Comparison of ENCODE assay signal across 10 cellular contexts in genomic region chr13:59360108-59360507, GRCh38.
DNase-seq lines count a peak whose midpoint lies in the region; ATAC-seq and TF ChIP-seq lines count a peak whose summit lies in the region.
"Had no signal": no experiment of that assay in that cellular context is flagged by ENCODE, and none has a peak within 500 bp of the region (broad histone marks: within the 10 kb centered on the region; RNA-seq: fewer than 3 reads in every experiment).

No MANE protein-coding gene starts in this region.

- no peak overlapping the region for H3K27ac ChIP-seq in vagina

- H3K4me1 ChIP-seq in vagina = no peaks in the 10 kb centered on the region

- intact Hi-C loops in vagina (cut with DNase I) = no loop called here

- no peaks in the 10 kb centered on the region for H3K9me3 ChIP-seq in vagina
- H3K9me3 ChIP-seq in MG63 = no peaks in the 10 kb centered on the region

- H3K27me3 ChIP-seq in vagina (no peaks in the 10 kb centered on the region), MG63 (no peaks in the 10 kb centered on the region)

- no peaks in the 10 kb centered on the region for H3K9me3 Mint-ChIP-seq in effector memory CD8-positive, alpha-beta T cell
- H3K9me3 Mint-ChIP-seq: IgD-negative memory B cell had no signal

- DNase-seq in AML-193 (lab: John Stamatoyannopoulos, UW) = peak; percentile 78 to 79
- DNase-seq in effector memory CD8-positive, alpha-beta T cell = no peak
- no peak for DNase-seq in SHP77 treated with DMSO at 0.1 percent for 48 hours (lab: John Stamatoyannopoulos, UW)
- no peak for DNase-seq in vagina (ENCODE audit: extremely low spot score in 2 of 2)
- DNase-seq in MG63 = no peak
- DNase-seq: hippocampal formation had no signal

- no peak for TF ChIP-seq CTCF in vagina (IDR thresholded peaks at IDR 0.05)

- no peak overlapping the region for H3K4me3 ChIP-seq in vagina
- H3K4me3 ChIP-seq in MG63 = no peak overlapping the region

- H3K4me1 Mint-ChIP-seq in effector memory CD8-positive, alpha-beta T cell (ENCODE audit: low read depth in 2 of 2) = peaks cover 0 to 3% of the 10 kb centered on the region in 2 donors

- TF ChIP-seq POLR2A in vagina (IDR thresholded peaks at IDR 0.05) = no peak

- peaks cover under 1 to 7% of the 10 kb centered on the region in 2 donors for H3K27me3 Mint-ChIP-seq in effector memory CD8-positive, alpha-beta T cell
- H3K27me3 Mint-ChIP-seq: IgD-negative memory B cell had no signal

- no peak overlapping the region for H3K27ac Mint-ChIP-seq in effector memory CD8-positive, alpha-beta T cell
- H3K27ac Mint-ChIP-seq: IgD-negative memory B cell had no signal

- H3K36me3 ChIP-seq in vagina = no peaks in the 10 kb centered on the region
- no peaks in the 10 kb centered on the region for H3K36me3 ChIP-seq in MG63

- H3K36me3 Mint-ChIP-seq in effector memory CD8-positive, alpha-beta T cell (ENCODE audit: insufficient read depth) = no peaks in the 10 kb centered on the region
- H3K36me3 Mint-ChIP-seq: IgD-negative memory B cell had no signal

- no peak overlapping the region for H3K4me3 Mint-ChIP-seq in effector memory CD8-positive, alpha-beta T cell
- H3K4me3 Mint-ChIP-seq: IgD-negative memory B cell had no signal

- peak; percentile 74 for ATAC-seq in GM18861 (IDR thresholded peaks at IDR 0.05; ENCODE audit: unreplicated experiment)
- peak; percentile 82 for ATAC-seq in HG03442 (IDR thresholded peaks at IDR 0.05; ENCODE audit: unreplicated experiment)
- ATAC-seq in effector memory CD8-positive, alpha-beta T cell (replicated peaks) = peak; percentile 26
- ATAC-seq in GM21447 (IDR thresholded peaks at IDR 0.05; ENCODE audit: unreplicated experiment) = no peak

Comparison
In these comparisons a context has a peak if more than half of its experiments do, and no peak if none do; other contexts are left out.
1. DNase-seq: peak in AML-193 (2 of 2); none in effector memory CD8-positive, alpha-beta T cell (0 of 3), SHP77 treated with DMSO at 0.1 percent for 48 hours (single experiment), vagina (0 of 2) and MG63 (single experiment).